8 cellular contexts compared by ENCODE assay signal in the genomic region with DNA sequence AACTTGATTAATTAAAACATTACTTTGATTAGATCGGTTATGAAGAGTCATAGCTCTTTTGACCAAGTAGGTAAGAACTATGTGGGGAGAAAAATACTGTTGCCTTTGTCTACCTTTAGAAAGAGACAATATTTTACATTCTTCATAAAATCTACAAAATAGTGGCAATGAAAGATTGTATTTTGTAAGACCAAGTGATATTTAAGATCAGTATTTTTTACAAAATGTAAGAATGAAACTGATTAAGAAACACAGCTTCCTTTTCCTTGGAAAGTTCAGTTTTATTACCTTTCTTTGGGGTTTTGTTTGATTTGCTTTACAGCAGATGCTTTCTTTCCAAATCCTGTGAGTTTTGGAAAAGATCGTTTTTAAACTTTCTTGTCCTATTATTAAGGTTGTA.
DNase-seq lines count a peak whose midpoint lies in the region; ATAC-seq and TF ChIP-seq lines count a peak whose summit lies in the region.

No MANE protein-coding gene starts in this region.

- no peaks in the 10 kb centered on the region for H3K27me3 ChIP-seq in AG04450 (ENCODE audit: control insufficient read depth, insufficient read depth, low read length)
- no peaks in the 10 kb centered on the region for H3K27me3 ChIP-seq in HUES64 (ENCODE audit: insufficient read depth, low read length)
- H3K27me3 ChIP-seq in brain microvascular endothelial cell (replicated peaks): no peaks in the 10 kb centered on the region

- peak overlapping the region; percentile 99 for H3K27ac Mint-ChIP-seq in mesothelial cell of epicardium

- CTCF ChIA-PET in AG04450 (lab: Charles Lee): no interaction called here

- POLR2A ChIA-PET in AG04450 (lab: Yijun Ruan, JAX): no interaction called here

- peak overlapping the region; percentile 97; the same call in 1 of the 2 replicates for H3K9ac ChIP-seq in HUES64 (ENCODE audit: low read depth, low read length)

- peaks cover 8% of the 10 kb centered on the region; the same call in 1 of the 2 replicates for H3K36me3 ChIP-seq in HUES64 (ENCODE audit: insufficient read depth, low read length)
- no peaks in the 10 kb centered on the region for H3K36me3 ChIP-seq in brain microvascular endothelial cell (replicated peaks)

- H3K4me3 ChIP-seq in AG04450 (ENCODE audit: low read depth, low read length) (peak overlapping the region; percentile 86), HUES64 (ENCODE audit: low read length) (peak overlapping the region; percentile 99), brain microvascular endothelial cell (ENCODE audit: low read depth, low read length) (peak overlapping the region; percentile 88)

- H3K27ac ChIP-seq in AG04450 (ENCODE audit: low read depth, low read length) (no peak overlapping the region), HUES64 (ENCODE audit: low read depth, low read length) (no peak overlapping the region), brain microvascular endothelial cell (peak overlapping the region; percentile 87)

- no CpG with 5 or more reads among the region's 2 CpGs for WGBS in HUES64

- H3K9me3 Mint-ChIP-seq in mesothelial cell of epicardium: peaks cover 9% of the 10 kb centered on the region

- H3K27me3 Mint-ChIP-seq in mesothelial cell of epicardium (ENCODE audit: low read depth): no peaks in the 10 kb centered on the region

- no peak for ATAC-seq in HG02970 (IDR thresholded peaks at IDR 0.05; ENCODE audit: low FRiP score, unreplicated experiment)

- peaks cover 7% of the 10 kb centered on the region; the same call in 1 of the 2 replicates for H3K4me1 ChIP-seq in HUES64 (ENCODE audit: insufficient read depth, low read length)

- DNase-seq in AG04450 (ENCODE audit: low read depth, low spot score): no peak
- no peak for DNase-seq in brain microvascular endothelial cell
- no peak for DNase-seq in mesothelial cell of epicardium (ENCODE audit: low spot score in 2 of 2, unreplicated experiment in 2 of 2)
- DNase-seq in SKM-1 treated with dmso at 0.1 percent for 144 hours (lab: John Stamatoyannopoulos, UW; ENCODE audit: unreplicated experiment): no peak
- no peak for DNase-seq in NCI-H2227 (lab: John Stamatoyannopoulos, UW; ENCODE audit: unreplicated experiment)
- no peak for DNase-seq in GM19240 (ENCODE audit: insufficient read length, low spot score)

- no peak for TF ChIP-seq CTCF in AG04450 (IDR thresholded peaks at IDR 0.05; ENCODE audit: low read depth, low read length)
- no peak for TF ChIP-seq CTCF in brain microvascular endothelial cell (IDR thresholded peaks at IDR 0.05; ENCODE audit: low read depth, low read length, missing control alignments)
- TF ChIP-seq CTCF in mesothelial cell of epicardium (IDR thresholded peaks at IDR 0.05; ENCODE audit: unreplicated experiment): no peak

- H3K9me3 ChIP-seq in AG04450 (ENCODE audit: control insufficient read depth, insufficient read depth, low read length) (no peaks in the 10 kb centered on the region; the same call in 1 of the 2 replicates), HUES64 (ENCODE audit: insufficient read depth, low read depth, low read length) (no peaks in the 10 kb centered on the region)

- in situ Hi-C loops in brain microvascular endothelial cell (cut with HindIII; ENCODE audit: low pct_ligation_motif_present, low sequenced_read_pairs): no loop called here

- H3K4me3 Mint-ChIP-seq in mesothelial cell of epicardium: peak overlapping the region; percentile 89

- peaks cover 52% of the 10 kb centered on the region for H3K4me1 Mint-ChIP-seq in mesothelial cell of epicardium

- H3K36me3 Mint-ChIP-seq in mesothelial cell of epicardium: peaks cover 11% of the 10 kb centered on the region
